In genomic region chr3:47854720-47855455, GRCh38 we compare ENCODE assay signal across 16 cellular contexts. TPM values are rescaled to one million over a fixed set of nuclear protein-coding genes. Genes with fewer than 3 reads are reported as not detected.
DNase-seq lines count a peak whose midpoint lies in the region; ATAC-seq and TF ChIP-seq lines count a peak whose summit lies in the region.
"Had no signal": no experiment of that assay in that cellular context is flagged by ENCODE, and none has a peak within 500 bp of the region (broad histone marks: within the 10 kb centered on the region; RNA-seq: fewer than 3 reads in every experiment).

No MANE protein-coding gene starts in this region.

- no peak for ATAC-seq in gastrocnemius medialis
- no peak for ATAC-seq in GM19395 (IDR thresholded peaks at IDR 0.05; ENCODE audit: unreplicated experiment)
- ATAC-seq: Panc1 had no signal

- no peaks in the 10 kb centered on the region for H3K79me2 ChIP-seq in OCI-LY7 (ENCODE audit: insufficient read depth, low read depth, low read length)

- no peak overlapping the region for H3K4me2 ChIP-seq in OCI-LY7 (ENCODE audit: low read length)

- DNase-seq in activated T-cell treated with anti-CD3 and anti-CD28 coated beads, Interleukin-2, amount 50 U/mL, for 24 hours, result no peak
- DNase-seq in activated T-cell treated with anti-CD3 and anti-CD28 coated beads, Interleukin-2, amount 50 U/mL, for 1 hour, result no peak
- no peak for DNase-seq in OCI-LY7 (ENCODE audit: low spot score)
- DNase-seq in chondrocyte (ENCODE audit: low spot score), result peak; percentile 67
- no peak for DNase-seq in gastrocnemius medialis
- DNase-seq in NCI-H748 treated with DMSO at 0.1 percent for 48 hours (lab: John Stamatoyannopoulos, UW), result no peak
- DNase-seq in HUDEP-2 (lab: John Stamatoyannopoulos, UW; ENCODE audit: unreplicated experiment in 76 of 76), result no peak
- DNase-seq: COR-L47, DMS153, NCI-H187 treated with DMSO at 0.1 percent for 48 hours, NCI-H446, SIG-M5 had no signal

- H3K36me3 ChIP-seq in OCI-LY7 (ENCODE audit: insufficient read depth, low read length), result peaks cover 21% of the 10 kb centered on the region
- H3K36me3 ChIP-seq in gastrocnemius medialis, result peaks cover 2 to 88% of the 10 kb centered on the region in 2 donors

- no peaks in the 10 kb centered on the region for H4K20me1 ChIP-seq in OCI-LY7 (ENCODE audit: insufficient read depth, low read length)

- H3K4me3 ChIP-seq in OCI-LY7 (ENCODE audit: low read depth, low read length, poor library complexity, severe bottlenecking) (no peak overlapping the region), gastrocnemius medialis (no peak overlapping the region)

- peak; percentile 43 for TF ChIP-seq CTCF in OCI-LY7 (conservative IDR thresholded peaks at IDR 0.05; ENCODE audit: low read length)
- TF ChIP-seq CTCF in chondrocyte (IDR thresholded peaks at IDR 0.05), result no peak
- TF ChIP-seq CTCF in gastrocnemius medialis (IDR thresholded peaks at IDR 0.05 in 4 of 5, conservative IDR thresholded peaks at IDR 0.05 in 1 of 5), result no peak

- H3K27me3 Mint-ChIP-seq in activated T-cell treated with anti-CD3 and anti-CD28 coated beads, Interleukin-2, amount 50 U/mL, for 24 hours, result no peaks in the 10 kb centered on the region
- H3K27me3 Mint-ChIP-seq in chondrocyte (ENCODE audit: low read depth), result no peaks in the 10 kb centered on the region

- CTCF ChIA-PET in OCI-LY7 (lab: Charles Lee; ENCODE audit: unreplicated experiment), result interaction anchor here (0.6 kb wide), 1 partner anchor 30 kb away, joined by 3 read pairs; no protein-coding TSS in a partner anchor

- no peaks in the 10 kb centered on the region for H3K27me3 ChIP-seq in gastrocnemius medialis

- no peak overlapping the region for H2AFZ ChIP-seq in OCI-LY7 (ENCODE audit: low read length)

- H3K36me3 Mint-ChIP-seq in activated T-cell treated with anti-CD3 and anti-CD28 coated beads, Interleukin-2, amount 50 U/mL, for 24 hours (ENCODE audit: low read depth), result peaks cover 72% of the 10 kb centered on the region
- peaks cover 35% of the 10 kb centered on the region for H3K36me3 Mint-ChIP-seq in chondrocyte (ENCODE audit: low read depth)

- in situ Hi-C loops in gastrocnemius medialis (cut with MboI; ENCODE audit: low sequenced_read_pairs in 4 of 4), result no loop called here

- H3K9me3 ChIP-seq in OCI-LY7 (ENCODE audit: low read length) (no peaks in the 10 kb centered on the region), gastrocnemius medialis (no peaks in the 10 kb centered on the region)

- TF ChIP-seq POLR2A in gastrocnemius medialis (IDR thresholded peaks at IDR 0.05), result no peak

- H3K4me1 ChIP-seq in OCI-LY7 (ENCODE audit: insufficient read depth, low read length, poor library complexity, severe bottlenecking), result no peaks in the 10 kb centered on the region
- peaks cover 34 to 37% of the 10 kb centered on the region in 2 donors for H3K4me1 ChIP-seq in gastrocnemius medialis

- H3K27ac Mint-ChIP-seq in activated T-cell treated with anti-CD3 and anti-CD28 coated beads, Interleukin-2, amount 50 U/mL, for 24 hours, result peak overlapping the region; percentile 66
- peak overlapping the region; percentile 51 for H3K27ac Mint-ChIP-seq in chondrocyte (ENCODE audit: unreplicated experiment)

- H3K27ac ChIP-seq in OCI-LY7 (ENCODE audit: low read depth, low read length, poor library complexity, severe bottlenecking) (no peak overlapping the region), gastrocnemius medialis (peak overlapping the region; percentile 75 to 90 (median 82))
- H3K27ac ChIP-seq: 22Rv1, C4-2B had no signal

- H3K9me2 ChIP-seq in OCI-LY7 (ENCODE audit: insufficient read depth, low read length), result no peaks in the 10 kb centered on the region

- no peak overlapping the region for H3K4me3 Mint-ChIP-seq in activated T-cell treated with anti-CD3 and anti-CD28 coated beads, Interleukin-2, amount 50 U/mL, for 24 hours
- no peak overlapping the region for H3K4me3 Mint-ChIP-seq in chondrocyte (ENCODE audit: unreplicated experiment)

- no peaks in the 10 kb centered on the region for H3K9me3 Mint-ChIP-seq in activated T-cell treated with anti-CD3 and anti-CD28 coated beads, Interleukin-2, amount 50 U/mL, for 24 hours
- H3K9me3 Mint-ChIP-seq in chondrocyte (ENCODE audit: low read depth), result no peaks in the 10 kb centered on the region

- no TSS peak for BruUV-seq in OCI-LY7 (replicated peaks; lab: Mats Ljungman, UMichigan)

- intact Hi-C loops in OCI-LY7 (cut with micrococcal nuclease; ENCODE audit: unreplicated experiment) (loop anchor here (5.0 kb wide), 1 partner anchor 137 kb away; no protein-coding TSS in a partner anchor), gastrocnemius medialis (cut with DNase I; ENCODE audit: low total_unique reads) (loop anchor here (5.0 kb wide), 1 partner anchor 132 kb away; no protein-coding TSS in a partner anchor)

- POLR2A ChIA-PET in OCI-LY7 (lab: Charles Lee), result no interaction called here

- H3K4me1 Mint-ChIP-seq in activated T-cell treated with anti-CD3 and anti-CD28 coated beads, Interleukin-2, amount 50 U/mL, for 24 hours (ENCODE audit: low read depth), result no peaks in the 10 kb centered on the region
- H3K4me1 Mint-ChIP-seq in chondrocyte (ENCODE audit: low read depth), result no peaks in the 10 kb centered on the region

RNA-seq across cellular contexts. Expression of gene DHX30, which starts 52.0 kb away (rescaled TPM):
- 93.0 and 102 TPM in 2 replicates for total RNA-seq in OCI-LY7 (2014; rRNA removed; shearing (Covaris generic))
- total RNA-seq in OCI-LY7 (2022) (96.6 and 104 TPM in 2 replicates), chondrocyte (44.8 to 73.7 TPM (median 47.5 TPM) in 3 replicates), gastrocnemius medialis (10 to 100 TPM; 45.7 to 91.1 (median 67.9) TPM)
